ENCODE assay signal across 8 cellular contexts in genomic region chr22:23857606-23858483, GRCh38. TPM values are rescaled to one million over a fixed set of nuclear protein-coding genes. Genes with fewer than 3 reads are reported as not detected.
A peak's percentile ranks its signal among the peaks of the same experiment; 100 is the strongest.
DNase-seq lines count a peak whose midpoint lies in the region; ATAC-seq and TF ChIP-seq lines count a peak whose summit lies in the region.

Gene SLC2A11, plus strand, starts transcription at chr22:23857875. Its CDS starts 125 bp downstream, at chr22:23858000.

- DNase-seq in NCI-H526 treated with DMSO at 0.1 percent for 48 hours (lab: John Stamatoyannopoulos, UW) (peak; percentile 88), dedifferentiated amniotic fluid mesenchymal stem cell (ENCODE audit: extremely low spot score) (peak; percentile 97), left lobe of liver (ENCODE audit: low spot score) (peak; percentile 97)
- DNase-seq in activated CD4-positive, alpha-beta T cell treated with anti-CD3 and anti-CD28 coated beads, Interleukin-2, amount 50 U/mL, for 1 hour = peak; percentile 91
- DNase-seq in stimulated activated CD4-positive, alpha-beta T cell treated with anti-CD3 and anti-CD28 coated beads, Interleukin-2, amount 100 ng/mL, for 24 hours = peak; percentile 93 to 95

- peak; percentile 92 for ATAC-seq in GM19328 (IDR thresholded peaks at IDR 0.05; ENCODE audit: unreplicated experiment)
- ATAC-seq in HG03469 (IDR thresholded peaks at IDR 0.05; ENCODE audit: unreplicated experiment) = peak; percentile 72
- peak; percentile 92 for ATAC-seq in left lobe of liver

- H3K27ac ChIP-seq in C4-2B = peak within 1 kb of the TSS; percentile 81

- peak; percentile 40; the same call in 1 of the 2 replicates for TF ChIP-seq CTCF in C4-2B (conservative IDR thresholded peaks at IDR 0.05)

RNA-seq across cellular contexts. Expression of gene SLC2A11, which starts in this region (rescaled TPM):
- 6.8 TPM for total RNA-seq in left lobe of liver

Comparison
In these comparisons a context has a peak if more than half of its experiments do, and no peak if none do; other contexts are left out.
1. Peak in every context shown above with its lines: DNase-seq, ATAC-seq and H3K27ac ChIP-seq.